Comparison of ENCODE assay signal across 13 cellular contexts in the genomic region with DNA sequence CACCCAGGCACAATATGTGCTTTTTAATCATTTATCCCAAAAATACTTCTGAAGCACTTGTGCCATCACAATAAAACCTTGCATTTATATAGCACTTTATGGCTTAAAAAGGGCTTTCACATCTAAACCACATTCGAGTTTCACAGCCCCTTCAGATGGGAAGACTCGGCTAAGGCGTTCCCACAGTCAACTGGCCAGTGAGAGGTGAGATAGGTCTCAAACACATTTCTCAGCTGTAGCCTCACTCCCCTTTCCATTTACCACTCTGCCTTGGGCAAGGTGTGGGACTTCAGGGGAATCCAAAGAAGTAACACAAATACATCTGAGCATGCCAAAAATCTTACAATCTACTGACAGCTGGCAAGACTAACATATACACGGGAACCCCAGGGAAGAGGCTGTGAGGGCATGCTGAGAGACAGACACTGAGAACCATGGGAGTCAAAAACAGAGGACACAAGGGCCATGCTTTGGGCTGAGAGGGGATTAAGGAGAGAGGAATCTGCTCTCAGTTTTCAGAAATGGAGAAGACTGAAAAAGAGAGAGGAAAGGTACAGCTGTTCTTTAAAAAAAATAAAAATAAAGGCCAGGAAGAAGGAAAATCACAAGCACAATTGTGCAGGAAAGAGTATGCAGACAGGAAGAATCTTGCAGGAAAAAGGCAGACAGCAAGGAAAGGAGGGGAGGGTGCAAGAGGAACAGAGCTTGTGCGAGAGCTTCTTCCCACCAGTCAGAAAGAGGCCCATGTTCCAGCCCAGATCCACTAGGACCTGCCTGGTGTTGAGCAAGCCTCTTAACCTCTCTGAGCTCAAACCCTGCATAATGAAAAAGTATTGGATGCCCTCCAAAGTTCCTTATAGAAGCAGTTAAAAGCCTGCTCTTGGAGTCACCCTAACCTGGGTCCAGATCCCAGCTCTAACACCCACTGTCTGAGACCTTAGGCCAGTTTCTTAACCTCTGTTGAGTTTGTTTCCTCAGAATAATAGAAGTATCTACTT.
DNase-seq lines count a peak whose midpoint lies in the region; ATAC-seq and TF ChIP-seq lines count a peak whose summit lies in the region.
"Had no signal": no experiment of that assay in that cellular context is flagged by ENCODE, and none has a peak within 500 bp of the region (broad histone marks: within the 10 kb centered on the region; RNA-seq: fewer than 3 reads in every experiment).

No MANE protein-coding gene starts in this region.

- 78 to 100% methylated on average over 2 to 5 of the region's 5 CpGs for WGBS in endodermal cell (ENCODE audit: insufficient coverage in 1 of 2, insufficient read length in 1 of 2), 2 experiments
- 59 to 65% (median 59%) methylated on average over 5 of the region's 5 CpGs for WGBS in psoas muscle, 3 donors

- H3K36me3 ChIP-seq in KMS-11 (ENCODE audit: insufficient read depth) (no peaks in the 10 kb centered on the region), endodermal cell (ENCODE audit: control insufficient read depth, insufficient read depth, low read length) (no peaks in the 10 kb centered on the region), psoas muscle (ENCODE audit: insufficient read depth in 1 of 2, low read depth in 1 of 2) (no peaks in the 10 kb centered on the region)

- peaks cover 72% of the 10 kb centered on the region for H3K4me1 ChIP-seq in KMS-11 (ENCODE audit: low read depth, poor library complexity, severe bottlenecking)
- peaks cover 7% of the 10 kb centered on the region for H3K4me1 ChIP-seq in endodermal cell (ENCODE audit: control insufficient read depth, insufficient read depth, low read length)
- H3K4me1 ChIP-seq in psoas muscle = peaks cover 72% of the 10 kb centered on the region

- H3K27ac ChIP-seq in KMS-11 = no peak overlapping the region
- no peak overlapping the region for H3K27ac ChIP-seq in endodermal cell (ENCODE audit: low read depth, low read length)
- H3K27ac ChIP-seq in psoas muscle = peak overlapping the region; percentile 33

- H3K9me3 ChIP-seq in endodermal cell (ENCODE audit: control insufficient read depth, low read length) (no peaks in the 10 kb centered on the region), psoas muscle (no peaks in the 10 kb centered on the region)
- H3K9me3 ChIP-seq: body of pancreas had no signal

- peaks cover 48% of the 10 kb centered on the region for H3K4me1 Mint-ChIP-seq in endodermal cell

- H3K27me3 Mint-ChIP-seq in endodermal cell (ENCODE audit: insufficient read depth) = no peaks in the 10 kb centered on the region

- intact Hi-C loops in psoas muscle (cut with DNase I) = loop anchor here (5.0 to 10.0 kb wide), 2 partner anchors 74 to 172 kb away; a partner anchor contains a TSS

- H3K27me3 ChIP-seq in KMS-11 (ENCODE audit: insufficient read depth, low read depth) = no peaks in the 10 kb centered on the region
- H3K27me3 ChIP-seq in endodermal cell (ENCODE audit: control insufficient read depth, insufficient read depth, low read length, poor library complexity, severe bottlenecking) = no peaks in the 10 kb centered on the region
- H3K27me3 ChIP-seq in psoas muscle (ENCODE audit: insufficient read depth in 3 of 3, low read length in 2 of 3) = no peaks in the 10 kb centered on the region
- H3K27me3 ChIP-seq: body of pancreas had no signal

- no peak for TF ChIP-seq CTCF in GM12865 (IDR thresholded peaks at IDR 0.05; ENCODE audit: insufficient read depth, low read depth, low read length, missing control alignments)
- TF ChIP-seq CTCF in KMS-11 (conservative IDR thresholded peaks at IDR 0.05; ENCODE audit: low read depth, low read length) = no peak
- TF ChIP-seq CTCF in endodermal cell (conservative IDR thresholded peaks at IDR 0.05) = no peak
- no peak for TF ChIP-seq CTCF in psoas muscle (IDR thresholded peaks at IDR 0.05)

- no peak overlapping the region for H2AFZ ChIP-seq in KMS-11 (ENCODE audit: low read depth)

- no peak overlapping the region for H3K4me3 ChIP-seq in GM12865 (ENCODE audit: low read depth, low read length)
- no peak overlapping the region for H3K4me3 ChIP-seq in KMS-11 (IDR thresholded peaks at IDR 0.05; ENCODE audit: insufficient read depth, low read depth, low read length)
- no peak overlapping the region for H3K4me3 ChIP-seq in endodermal cell (ENCODE audit: low read length)
- no peak overlapping the region for H3K4me3 ChIP-seq in psoas muscle
- H3K4me3 ChIP-seq: body of pancreas had no signal

- no peak overlapping the region for H3K4me3 Mint-ChIP-seq in endodermal cell

- H3K4me2 ChIP-seq in KMS-11 = peak overlapping the region; percentile 76; the same call in 1 of the 2 replicates

- H3K36me3 Mint-ChIP-seq in endodermal cell (ENCODE audit: low read depth) = no peaks in the 10 kb centered on the region

- DNase-seq in GM12865 (ENCODE audit: low read depth) (peak; percentile 60), endodermal cell (peak; percentile 59), psoas muscle (no peak), NCI-H2081 treated with DMSO at 0.1 percent for 48 hours (lab: John Stamatoyannopoulos, UW) (no peak), retina (no peak)
- no peak for DNase-seq in activated naive CD4-positive, alpha-beta T cell (lab: John Stamatoyannopoulos, UW)
- DNase-seq: body of pancreas, islet precursor cell, Kasumi-1, NCI-H345, occipital lobe had no signal

- peaks cover 65% of the 10 kb centered on the region; the same call in 1 of the 2 replicates for H3K79me2 ChIP-seq in KMS-11 (ENCODE audit: insufficient read depth, low read depth)

- H3K9ac ChIP-seq in KMS-11 = no peak overlapping the region
- no peak overlapping the region for H3K9ac ChIP-seq in endodermal cell (ENCODE audit: extremely low read depth, low read length, poor library complexity, severe bottlenecking)

- H4K20me1 ChIP-seq in KMS-11 (ENCODE audit: insufficient read depth) = peaks cover 24% of the 10 kb centered on the region

- H3K27ac Mint-ChIP-seq in endodermal cell = no peak overlapping the region
- H3K27ac Mint-ChIP-seq: stimulated activated effector memory CD8-positive, alpha-beta T cell treated with anti-CD3 and anti-CD28 coated beads, Interleukin-12 subunit alpha, Interleukin-12 subunit beta, amount 100 ng/mL, for 72 hours had no signal

- no peaks in the 10 kb centered on the region for H3K9me3 Mint-ChIP-seq in endodermal cell
- H3K9me3 Mint-ChIP-seq: stimulated activated effector memory CD8-positive, alpha-beta T cell treated with anti-CD3 and anti-CD28 coated beads, Interleukin-12 subunit alpha, Interleukin-12 subunit beta, amount 100 ng/mL, for 72 hours had no signal

- no peak for ATAC-seq in psoas muscle
- ATAC-seq: body of pancreas; stimulated activated effector memory CD8-positive, alpha-beta T cell treated with anti-CD3 and anti-CD28 coated beads, Interleukin-12 subunit alpha, Interleukin-12 subunit beta, amount 100 ng/mL, for 72 hours had no signal

Comparison
In these comparisons a context has a peak if more than half of its experiments do, and no peak if none do; other contexts are left out.
1. DNase-seq: peak in GM12865 (single experiment) and endodermal cell (single experiment); none in psoas muscle (0 of 2), activated naive CD4-positive, alpha-beta T cell (0 of 4), NCI-H2081 treated with DMSO at 0.1 percent for 48 hours (single experiment) and retina (single experiment).